27 cellular contexts compared by ENCODE assay signal in genomic region chr2:120763931-120764330, GRCh38. TPM values are rescaled to one million over a fixed set of nuclear protein-coding genes. Genes with fewer than 3 reads are reported as not detected.
DNase-seq lines count a peak whose midpoint lies in the region; ATAC-seq and TF ChIP-seq lines count a peak whose summit lies in the region.
"Had no signal": no experiment of that assay in that cellular context is flagged by ENCODE, and none has a peak within 500 bp of the region (broad histone marks: within the 10 kb centered on the region; RNA-seq: fewer than 3 reads in every experiment).

No MANE protein-coding gene starts in this region.

- no peak overlapping the region for H3K27ac Mint-ChIP-seq in glutamatergic neuron (ENCODE audit: unreplicated experiment)
- no peak overlapping the region for H3K27ac Mint-ChIP-seq in activated CD8-positive, alpha-beta T cell treated with anti-CD3 and anti-CD28 coated beads, Interleukin-2, amount 10 ng/mL, durations not matched to agents 7 days and 5 days
- H3K27ac Mint-ChIP-seq: CD4-positive, alpha-beta memory T cell had no signal

- no peak overlapping the region for H3K4me3 ChIP-seq in ACC112 (ENCODE audit: low read depth, low read length)
- no peak overlapping the region for H3K4me3 ChIP-seq in BE2C (ENCODE audit: low read depth, low read length)
- H3K4me3 ChIP-seq: gastroesophageal sphincter had no signal

- H3K4me1 Mint-ChIP-seq in glutamatergic neuron (ENCODE audit: low read depth, unreplicated experiment), result peaks cover 13% of the 10 kb centered on the region
- H3K4me1 Mint-ChIP-seq in activated CD8-positive, alpha-beta T cell treated with anti-CD3 and anti-CD28 coated beads, Interleukin-2, amount 10 ng/mL, durations not matched to agents 7 days and 5 days (ENCODE audit: low read depth), result no peaks in the 10 kb centered on the region
- H3K4me1 Mint-ChIP-seq: CD4-positive, alpha-beta memory T cell had no signal

- no peaks in the 10 kb centered on the region for H3K9me3 ChIP-seq in BE2C
- H3K9me3 ChIP-seq: gastroesophageal sphincter had no signal

- H3K9me3 Mint-ChIP-seq in glutamatergic neuron (ENCODE audit: unreplicated experiment), result peaks cover 6% of the 10 kb centered on the region
- no peaks in the 10 kb centered on the region for H3K9me3 Mint-ChIP-seq in activated CD8-positive, alpha-beta T cell treated with anti-CD3 and anti-CD28 coated beads, Interleukin-2, amount 10 ng/mL, durations not matched to agents 7 days and 5 days (ENCODE audit: insufficient read depth)
- H3K9me3 Mint-ChIP-seq: WTC11 had no signal

- peaks cover 66% of the 10 kb centered on the region for H3K4me1 ChIP-seq in ACC112 (ENCODE audit: control insufficient read depth, insufficient read depth, low read length, unreplicated experiment)
- peaks cover 5% of the 10 kb centered on the region for H3K4me1 ChIP-seq in BE2C

- CTCF ChIA-PET in activated CD8-positive, alpha-beta T cell treated with anti-CD3 and anti-CD28 coated beads, Interleukin-2, amount 10 ng/mL, durations not matched to agents 7 days and 5 days (lab: Charles Lee), result no interaction called here

- H3K27me3 Mint-ChIP-seq in glutamatergic neuron (ENCODE audit: unreplicated experiment), result peaks cover 11% of the 10 kb centered on the region
- H3K27me3 Mint-ChIP-seq in activated CD8-positive, alpha-beta T cell treated with anti-CD3 and anti-CD28 coated beads, Interleukin-2, amount 10 ng/mL, durations not matched to agents 7 days and 5 days (ENCODE audit: low read depth), result no peaks in the 10 kb centered on the region

- POLR2A ChIA-PET in activated CD8-positive, alpha-beta T cell treated with anti-CD3 and anti-CD28 coated beads, Interleukin-2, amount 10 ng/mL, durations not matched to agents 7 days and 5 days (lab: Charles Lee), result no interaction called here

- intact Hi-C loops in posterior vena cava (cut with DNase I), result no loop called here

- no peaks in the 10 kb centered on the region for H3K27me3 ChIP-seq in ACC112 (ENCODE audit: insufficient read depth, low read length)
- H3K27me3 ChIP-seq in BE2C, result no peaks in the 10 kb centered on the region
- H3K27me3 ChIP-seq: gastroesophageal sphincter had no signal

- peaks cover 88% of the 10 kb centered on the region for H3K79me2 ChIP-seq in ACC112 (ENCODE audit: control insufficient read depth, insufficient read depth, low read length, unreplicated experiment)

- H3K36me3 ChIP-seq in ACC112 (ENCODE audit: insufficient read depth, low read length) (no peaks in the 10 kb centered on the region), BE2C (no peaks in the 10 kb centered on the region)
- H3K36me3 ChIP-seq: gastroesophageal sphincter had no signal

- no peak overlapping the region for H2AFZ ChIP-seq in ACC112 (ENCODE audit: low read length, unreplicated experiment)

- peak overlapping the region; percentile 85; the same call in 1 of the 2 replicates for H3K27ac ChIP-seq in ACC112 (ENCODE audit: low read depth, low read length)

- no peak for ATAC-seq in HG03378 (IDR thresholded peaks at IDR 0.05; ENCODE audit: unreplicated experiment)
- no peak for ATAC-seq in activated CD8-positive, alpha-beta T cell treated with anti-CD3 and anti-CD28 coated beads, Interleukin-2, amount 10 ng/mL, durations not matched to agents 7 days and 5 days
- ATAC-seq: gastroesophageal sphincter, PC-3, WTC11 had no signal

- no peak overlapping the region for H3K4me3 Mint-ChIP-seq in glutamatergic neuron (ENCODE audit: unreplicated experiment)
- H3K4me3 Mint-ChIP-seq in activated CD8-positive, alpha-beta T cell treated with anti-CD3 and anti-CD28 coated beads, Interleukin-2, amount 10 ng/mL, durations not matched to agents 7 days and 5 days, result no peak overlapping the region
- H3K4me3 Mint-ChIP-seq: CD4-positive, alpha-beta memory T cell; WTC11 had no signal

- TF ChIP-seq CTCF in glutamatergic neuron (IDR thresholded peaks at IDR 0.05; ENCODE audit: partially characterized antibody, unreplicated experiment), result no peak
- no peak for TF ChIP-seq CTCF in BE2C (IDR thresholded peaks at IDR 0.05; ENCODE audit: low read depth, low read length)

- DNase-seq in ELF-1 (ENCODE audit: low read depth, low spot score) (peak; percentile 6), glutamatergic neuron (peak; percentile 5), posterior vena cava (ENCODE audit: low spot score) (peak; percentile 52), BE2C (no peak), NCI-H345 treated with DMSO at 0.1 percent for 48 hours (lab: John Stamatoyannopoulos, UW; ENCODE audit: unreplicated experiment) (no peak)
- DNase-seq in activated CD8-positive, alpha-beta T cell treated with anti-CD3 and anti-CD28 coated beads, Interleukin-2, amount 10 ng/mL, durations not matched to agents 7 days and 5 days, result no peak
- DNase-seq: activated CD4-positive, alpha-beta T cell treated with anti-CD3 and anti-CD28 coated beads, Interleukin-2, amount 50 U/mL, for 4 hours; activated gamma-delta T cell; amniotic stem cell; CD4-positive, alpha-beta memory T cell; DMS 273 treated with DMSO at 0.1 percent for 48 hours; mammary epithelial cell; NCI-H1105; NCI-H2081 treated with DMSO at 0.1 percent for 48 hours; NCI-H345; occipital lobe; PC-3; SHP77 treated with DMSO at 0.1 percent for 48 hours; stimulated activated CD4-positive, alpha-beta T cell treated with anti-CD3 and anti-CD28 coated beads, Interleukin-12 subunit alpha, Interleukin-12 subunit beta, amount 100 ng/mL, for 4 hours; stimulated activated naive CD4-positive, alpha-beta T cell treated with Interleukin-2 at 50 U/mL for 16 hours; SW 1271; T1000 had no signal

- H3K36me3 Mint-ChIP-seq in glutamatergic neuron (ENCODE audit: unreplicated experiment), result no peaks in the 10 kb centered on the region
- no peaks in the 10 kb centered on the region for H3K36me3 Mint-ChIP-seq in activated CD8-positive, alpha-beta T cell treated with anti-CD3 and anti-CD28 coated beads, Interleukin-2, amount 10 ng/mL, durations not matched to agents 7 days and 5 days (ENCODE audit: low read depth)
- H3K36me3 Mint-ChIP-seq: CD4-positive, alpha-beta memory T cell; WTC11 had no signal

RNA-seq across cellular contexts. Expression of gene GLI2, which starts 28.3 kb away (rescaled TPM):
- total RNA-seq in glutamatergic neuron (ENCODE audit: unreplicated experiment) (3.9 TPM), posterior vena cava (10 to 100 TPM; 13.0 to 21.1 TPM)
- polyA plus RNA-seq in BE2C (2012; ENCODE audit: insufficient read depth, insufficient read length, low read depth), result 10.3 TPM
- total RNA-seq in activated CD8-positive, alpha-beta T cell treated with anti-CD3 and anti-CD28 coated beads, Interleukin-2, amount 10 ng/mL, durations not matched to agents 7 days and 5 days, result 1 to 10 TPM; 1.9 to 2.2 TPM
- total RNA-seq: CD4-positive, alpha-beta memory T cell; G401 had no signal
- polyA plus RNA-seq: CD4-positive, alpha-beta memory T cell had no signal

Comparison
In these comparisons a context has a peak if more than half of its experiments do, and no peak if none do; other contexts are left out.
1. DNase-seq: peak in ELF-1 (single experiment), glutamatergic neuron (single experiment) and posterior vena cava (single experiment); none in BE2C (single experiment), NCI-H345 treated with DMSO at 0.1 percent for 48 hours (single experiment) and activated CD8-positive, alpha-beta T cell treated with anti-CD3 and anti-CD28 coated beads, Interleukin-2, amount 10 ng/mL, durations not matched to agents 7 days and 5 days (single experiment).